In the genomic region with DNA sequence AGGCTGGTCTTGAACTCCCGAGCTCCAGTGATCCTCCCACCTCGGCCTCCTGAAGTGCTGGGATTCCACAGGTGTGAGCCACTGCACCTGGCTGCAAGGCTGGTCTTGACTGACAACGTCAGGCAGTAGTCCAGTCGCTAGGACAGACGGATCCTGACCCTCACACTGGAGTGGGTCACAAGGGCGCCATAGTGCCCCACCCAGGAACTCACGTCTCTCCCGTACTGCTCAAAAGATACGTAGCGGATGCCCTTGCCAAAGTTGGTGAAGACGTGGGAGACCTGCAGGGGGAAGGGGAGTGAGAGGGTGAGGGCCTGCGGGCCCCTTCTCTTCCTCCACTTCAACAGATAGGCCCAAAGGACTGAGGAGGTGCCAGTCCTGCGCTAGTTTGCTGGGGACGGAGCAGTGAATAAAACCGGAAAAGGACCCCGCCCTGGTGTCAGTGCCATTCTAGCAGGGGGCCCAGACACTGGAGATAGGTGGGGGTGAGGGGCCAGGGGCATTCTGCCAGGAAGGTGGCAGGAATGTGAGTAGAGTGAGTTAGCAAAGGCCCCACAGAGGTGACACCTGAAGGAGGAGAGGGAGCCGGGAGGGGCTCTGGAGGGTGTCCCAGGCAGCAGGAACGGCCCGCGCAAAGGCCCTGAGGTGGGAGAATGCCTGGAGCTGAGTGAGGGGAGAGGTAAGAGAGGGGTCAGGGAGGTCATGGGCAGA, we compare ENCODE assay signal across 21 cellular contexts. TPM values are rescaled to one million over a fixed set of nuclear protein-coding genes. Genes with fewer than 3 reads are reported as not detected.
A peak's percentile ranks its signal among the peaks of the same experiment; 100 is the strongest.
DNase-seq lines count a peak whose midpoint lies in the region; ATAC-seq lines count a peak whose summit lies in the region.
"Had no signal": no experiment of that assay in that cellular context is flagged by ENCODE, and none has a peak within 500 bp of the region (broad histone marks: within the 10 kb centered on the region; RNA-seq: fewer than 3 reads in every experiment).

No MANE protein-coding gene starts in this region.

- no peak overlapping the region for H3K27ac ChIP-seq in right cardiac atrium (ENCODE audit: low read length)
- no peak overlapping the region for H3K27ac ChIP-seq in neuronal stem cell (replicated peaks; ENCODE audit: low read length)
- H3K27ac ChIP-seq: SJCRH30 had no signal

- no peak overlapping the region for H2AFZ ChIP-seq in neuronal stem cell (ENCODE audit: low read length)

- H3K9me3 ChIP-seq in right cardiac atrium (ENCODE audit: control insufficient read depth, low read length) (no peaks in the 10 kb centered on the region), neuronal stem cell (replicated peaks in 1 of 2; ENCODE audit: control insufficient read depth in 2 of 2, insufficient read depth in 1 of 2, low read depth in 1 of 2, low read length in 2 of 2) (no peaks in the 10 kb centered on the region)
- H3K9me3 ChIP-seq: SJCRH30 had no signal

- no peak for DNase-seq in right cardiac atrium
- DNase-seq in left ventricle myocardium superior = no peak
- no peak for DNase-seq in neuronal stem cell (ENCODE audit: low spot score)
- no peak for DNase-seq in stimulated activated CD4-positive, alpha-beta T cell treated with anti-CD3 and anti-CD28 coated beads, Interleukin-15, amount 100 ng/mL, for 24 hours
- no peak for DNase-seq in activated CD4-positive, alpha-beta memory T cell treated with anti-CD3 and anti-CD28 coated beads for 36 hours
- DNase-seq: CD4-positive, CD25-positive, alpha-beta regulatory T cell; EL; GF-D8; H9; KBM-7; NCI-H1092; NCI-H146; NCI-H2029; NCI-H226; NCI-H510A treated with DMSO at 0.1 percent for 48 hours; SJCRH30 had no signal

- no peak overlapping the region for H3K4ac ChIP-seq in neuronal stem cell (ENCODE audit: low read length)

- no peak overlapping the region for H3K4me3 Mint-ChIP-seq in activated CD4-positive, alpha-beta memory T cell treated with anti-CD3 and anti-CD28 coated beads for 36 hours
- H3K4me3 Mint-ChIP-seq: CD4-positive, CD25-positive, alpha-beta regulatory T cell; H9 had no signal

- no peak overlapping the region for H2AK5ac ChIP-seq in neuronal stem cell (ENCODE audit: low read depth, low read length)

- no peak overlapping the region for H2BK12ac ChIP-seq in neuronal stem cell (ENCODE audit: low read length)

- H3K4me3 ChIP-seq in right cardiac atrium (ENCODE audit: low read length) (no peak overlapping the region), neuronal stem cell (ENCODE audit: low read length in 2 of 2) (no peak overlapping the region)
- H3K4me3 ChIP-seq: SJCRH30 had no signal

- H3K36me3 ChIP-seq in neuronal stem cell (replicated peaks in 1 of 2; ENCODE audit: control insufficient read depth in 2 of 2, insufficient read depth in 2 of 2, low read length in 2 of 2) = peaks cover 0 to 6% of the 10 kb centered on the region in 2 donors
- H3K36me3 ChIP-seq: SJCRH30 had no signal

- peaks cover 2% of the 10 kb centered on the region for H3K4me1 Mint-ChIP-seq in activated CD4-positive, alpha-beta memory T cell treated with anti-CD3 and anti-CD28 coated beads for 36 hours (ENCODE audit: low read depth)

- intact Hi-C loops in right cardiac atrium (cut with DNase I) = no loop called here
- intact Hi-C loops in left ventricle myocardium superior (cut with micrococcal nuclease) = no loop called here
- intact Hi-C loops in activated CD4-positive, alpha-beta memory T cell treated with anti-CD3 and anti-CD28 coated beads for 36 hours (cut with micrococcal nuclease) = no loop called here

- CTCF ChIA-PET in activated CD4-positive, alpha-beta memory T cell treated with anti-CD3 and anti-CD28 coated beads for 36 hours (lab: Charles Lee) = interaction anchor here (0.6 kb wide), 1 partner anchor 112 kb away, joined by 3 read pairs; no protein-coding TSS in a partner anchor

- H3K4me2 ChIP-seq in neuronal stem cell (ENCODE audit: insufficient read depth, low read length, poor library complexity, severe bottlenecking) = no peak overlapping the region

- H2BK120ac ChIP-seq in neuronal stem cell (ENCODE audit: low read depth, low read length) = peak overlapping the region; percentile 61

- H4K91ac ChIP-seq in neuronal stem cell (ENCODE audit: low read depth, low read length, poor library complexity) = no peak overlapping the region

- POLR2A ChIA-PET in activated CD4-positive, alpha-beta memory T cell treated with anti-CD3 and anti-CD28 coated beads for 36 hours (lab: Charles Lee) = no interaction called here

- H3K4me1 ChIP-seq in right cardiac atrium (ENCODE audit: control insufficient read depth, insufficient read depth, low read length) (no peaks in the 10 kb centered on the region), neuronal stem cell (ENCODE audit: control insufficient read depth in 2 of 2, insufficient read depth in 1 of 2, low read depth in 1 of 2, low read length in 2 of 2) (no peaks in the 10 kb centered on the region)
- H3K4me1 ChIP-seq: SJCRH30 had no signal

- no peak overlapping the region for H3K9ac ChIP-seq in neuronal stem cell (ENCODE audit: low read depth, low read length, poor library complexity)

- H2BK5ac ChIP-seq in neuronal stem cell (ENCODE audit: low read length) = no peak overlapping the region

- ATAC-seq in right cardiac atrium (peak; percentile 42 to 60), left ventricle myocardium superior (no peak), esophagus mucosa (peak; percentile 37), HG02571 (IDR thresholded peaks at IDR 0.05; ENCODE audit: unreplicated experiment) (no peak)

- H3K9me3 Mint-ChIP-seq in activated CD4-positive, alpha-beta memory T cell treated with anti-CD3 and anti-CD28 coated beads for 36 hours = no peaks in the 10 kb centered on the region
- H3K9me3 Mint-ChIP-seq: H9 had no signal

- no peak overlapping the region for H3K27ac Mint-ChIP-seq in activated CD4-positive, alpha-beta memory T cell treated with anti-CD3 and anti-CD28 coated beads for 36 hours

- H4K8ac ChIP-seq in neuronal stem cell (ENCODE audit: low read depth, low read length) = no peak overlapping the region

- H3K14ac ChIP-seq in neuronal stem cell (ENCODE audit: low read length) = no peak overlapping the region

- no peaks in the 10 kb centered on the region for H3K27me3 Mint-ChIP-seq in activated CD4-positive, alpha-beta memory T cell treated with anti-CD3 and anti-CD28 coated beads for 36 hours

- 78% methylated on average over 20 of the region's 20 CpGs for WGBS in right cardiac atrium
- no CpG with 5 or more reads among the region's 20 CpGs for whole genome bisulfite sequencing in neuronal stem cell (ENCODE audit: extremely low coverage in 2 of 2, insufficient read length in 2 of 2, insufficient replicate concordance in 1 of 2), 2 donors

- H3K18ac ChIP-seq in neuronal stem cell (ENCODE audit: low read length) = peak overlapping the region; percentile 57

- peak overlapping the region; percentile 43 for H3K23ac ChIP-seq in neuronal stem cell (ENCODE audit: low read depth, low read length, poor library complexity)

- H3K79me1 ChIP-seq in neuronal stem cell (ENCODE audit: low read depth, low read length) = peaks cover 2% of the 10 kb centered on the region

- no peak overlapping the region for H2BK15ac ChIP-seq in neuronal stem cell (ENCODE audit: low read length)

- H3K27me3 ChIP-seq in right cardiac atrium (ENCODE audit: control insufficient read depth, insufficient read depth) (no peaks in the 10 kb centered on the region), neuronal stem cell (ENCODE audit: control insufficient read depth in 3 of 3, insufficient read depth in 3 of 3, low read depth in 1 of 3, low read length in 3 of 3) (no peaks in the 10 kb centered on the region)
- H3K27me3 ChIP-seq: SJCRH30 had no signal

- H3K36me3 Mint-ChIP-seq in activated CD4-positive, alpha-beta memory T cell treated with anti-CD3 and anti-CD28 coated beads for 36 hours = no peaks in the 10 kb centered on the region

RNA-seq across cellular contexts. Expression of gene MRPS12, which starts 11.9 kb away (rescaled TPM):
- 10 to 100 TPM; 49.9 to 68.7 (median 56.7) TPM for total RNA-seq in right cardiac atrium
- polyA plus RNA-seq in right cardiac atrium = 80.5 TPM
- 71.9 TPM for total RNA-seq in left ventricle myocardium superior
- 60.4 TPM for total RNA-seq in esophagus mucosa
- 29.7 TPM for polyA plus RNA-seq in neuronal stem cell (2013, experiment 1 of 2)
- 30.0 TPM for polyA plus RNA-seq in neuronal stem cell (2013, experiment 2 of 2)
- total RNA-seq in activated CD4-positive, alpha-beta memory T cell treated with anti-CD3 and anti-CD28 coated beads for 36 hours = 10 to 100 TPM; 67.3 to 67.6 TPM

RNA-seq across cellular contexts. Expression of gene SARS2, which starts 12.1 kb away (rescaled TPM):
- total RNA-seq in right cardiac atrium (10 to 100 TPM; 15.5 to 20.3 (median 16.4) TPM), left ventricle myocardium superior (13.2 TPM), esophagus mucosa (24.1 TPM)
- 18.5 TPM for polyA plus RNA-seq in right cardiac atrium
- 35.8 TPM for polyA plus RNA-seq in neuronal stem cell (2013, experiment 1 of 2)
- polyA plus RNA-seq in neuronal stem cell (2013, experiment 2 of 2) = 34.7 TPM
- 10 to 100 TPM; 33.7 to 39.6 TPM for total RNA-seq in activated CD4-positive, alpha-beta memory T cell treated with anti-CD3 and anti-CD28 coated beads for 36 hours

RNA-seq across cellular contexts. Expression of gene CCER2, which starts 30.6 kb away (rescaled TPM):
- total RNA-seq in right cardiac atrium (under 1 TPM in 2 of 4 donors, not detected in 2; 0.29 to 0.33 TPM), left ventricle myocardium superior (not detected), esophagus mucosa (1.4 TPM)
- 0.14 TPM for polyA plus RNA-seq in right cardiac atrium
- polyA plus RNA-seq in neuronal stem cell (2013, experiment 1 of 2) = 1.3 TPM
- 1.2 TPM for polyA plus RNA-seq in neuronal stem cell (2013, experiment 2 of 2)
- total RNA-seq in activated CD4-positive, alpha-beta memory T cell treated with anti-CD3 and anti-CD28 coated beads for 36 hours = under 1 TPM; 0.33 to 0.36 TPM
- total RNA-seq: HT-29 had no signal
- polyA plus RNA-seq: BJ; CD4-positive, CD25-positive, alpha-beta regulatory T cell had no signal

RNA-seq across cellular contexts. Expression of gene FBXO17, which starts 32.9 kb away (rescaled TPM):
- total RNA-seq in right cardiac atrium (10 to 100 TPM in 3 of 4 donors, 1 to 10 TPM in 1; 8.5 to 12.9 (median 11.7) TPM), left ventricle myocardium superior (1.7 TPM), esophagus mucosa (4.7 TPM)
- polyA plus RNA-seq in right cardiac atrium = 8.2 TPM
- 23.3 TPM for polyA plus RNA-seq in neuronal stem cell (2013, experiment 1 of 2)
- 24.3 TPM for polyA plus RNA-seq in neuronal stem cell (2013, experiment 2 of 2)
- total RNA-seq in activated CD4-positive, alpha-beta memory T cell treated with anti-CD3 and anti-CD28 coated beads for 36 hours = not detected
- total RNA-seq: CD4-positive, CD25-positive, alpha-beta regulatory T cell; HT-29; OCI-LY7 had no signal

RNA-seq across cellular contexts. Expression of gene NFKBIB, which starts 42.9 kb away (rescaled TPM):
- 10 to 100 TPM; 16.0 to 20.6 (median 18.6) TPM for total RNA-seq in right cardiac atrium
- 28.9 TPM for polyA plus RNA-seq in right cardiac atrium
- total RNA-seq in left ventricle myocardium superior = 14.5 TPM
- 21.4 TPM for total RNA-seq in esophagus mucosa
- polyA plus RNA-seq in neuronal stem cell (2013, experiment 1 of 2) = 14.1 TPM
- polyA plus RNA-seq in neuronal stem cell (2013, experiment 2 of 2) = 13.2 TPM
- total RNA-seq in activated CD4-positive, alpha-beta memory T cell treated with anti-CD3 and anti-CD28 coated beads for 36 hours = 10 to 100 TPM; 49.6 to 53.4 TPM

Comparison
In these comparisons a context has a peak if more than half of its experiments do, and no peak if none do; other contexts are left out.
1. ATAC-seq: peak in right cardiac atrium (2 of 2) and esophagus mucosa (single experiment); none in left ventricle myocardium superior (single experiment) and HG02571 (single experiment).